Comparison of ENCODE assay signal across 1 cellular context in genomic region chr10:118342638-118343020, GRCh38.
TF ChIP-seq lines count a peak whose summit lies in the region.

No MANE protein-coding gene starts in this region.

TF ChIP-seq in GM23338, 12 proteins besides CTCF, POLR2A, EP300 and RAD21 (continued from another document):
- TF ChIP-seq, protein P1, sequence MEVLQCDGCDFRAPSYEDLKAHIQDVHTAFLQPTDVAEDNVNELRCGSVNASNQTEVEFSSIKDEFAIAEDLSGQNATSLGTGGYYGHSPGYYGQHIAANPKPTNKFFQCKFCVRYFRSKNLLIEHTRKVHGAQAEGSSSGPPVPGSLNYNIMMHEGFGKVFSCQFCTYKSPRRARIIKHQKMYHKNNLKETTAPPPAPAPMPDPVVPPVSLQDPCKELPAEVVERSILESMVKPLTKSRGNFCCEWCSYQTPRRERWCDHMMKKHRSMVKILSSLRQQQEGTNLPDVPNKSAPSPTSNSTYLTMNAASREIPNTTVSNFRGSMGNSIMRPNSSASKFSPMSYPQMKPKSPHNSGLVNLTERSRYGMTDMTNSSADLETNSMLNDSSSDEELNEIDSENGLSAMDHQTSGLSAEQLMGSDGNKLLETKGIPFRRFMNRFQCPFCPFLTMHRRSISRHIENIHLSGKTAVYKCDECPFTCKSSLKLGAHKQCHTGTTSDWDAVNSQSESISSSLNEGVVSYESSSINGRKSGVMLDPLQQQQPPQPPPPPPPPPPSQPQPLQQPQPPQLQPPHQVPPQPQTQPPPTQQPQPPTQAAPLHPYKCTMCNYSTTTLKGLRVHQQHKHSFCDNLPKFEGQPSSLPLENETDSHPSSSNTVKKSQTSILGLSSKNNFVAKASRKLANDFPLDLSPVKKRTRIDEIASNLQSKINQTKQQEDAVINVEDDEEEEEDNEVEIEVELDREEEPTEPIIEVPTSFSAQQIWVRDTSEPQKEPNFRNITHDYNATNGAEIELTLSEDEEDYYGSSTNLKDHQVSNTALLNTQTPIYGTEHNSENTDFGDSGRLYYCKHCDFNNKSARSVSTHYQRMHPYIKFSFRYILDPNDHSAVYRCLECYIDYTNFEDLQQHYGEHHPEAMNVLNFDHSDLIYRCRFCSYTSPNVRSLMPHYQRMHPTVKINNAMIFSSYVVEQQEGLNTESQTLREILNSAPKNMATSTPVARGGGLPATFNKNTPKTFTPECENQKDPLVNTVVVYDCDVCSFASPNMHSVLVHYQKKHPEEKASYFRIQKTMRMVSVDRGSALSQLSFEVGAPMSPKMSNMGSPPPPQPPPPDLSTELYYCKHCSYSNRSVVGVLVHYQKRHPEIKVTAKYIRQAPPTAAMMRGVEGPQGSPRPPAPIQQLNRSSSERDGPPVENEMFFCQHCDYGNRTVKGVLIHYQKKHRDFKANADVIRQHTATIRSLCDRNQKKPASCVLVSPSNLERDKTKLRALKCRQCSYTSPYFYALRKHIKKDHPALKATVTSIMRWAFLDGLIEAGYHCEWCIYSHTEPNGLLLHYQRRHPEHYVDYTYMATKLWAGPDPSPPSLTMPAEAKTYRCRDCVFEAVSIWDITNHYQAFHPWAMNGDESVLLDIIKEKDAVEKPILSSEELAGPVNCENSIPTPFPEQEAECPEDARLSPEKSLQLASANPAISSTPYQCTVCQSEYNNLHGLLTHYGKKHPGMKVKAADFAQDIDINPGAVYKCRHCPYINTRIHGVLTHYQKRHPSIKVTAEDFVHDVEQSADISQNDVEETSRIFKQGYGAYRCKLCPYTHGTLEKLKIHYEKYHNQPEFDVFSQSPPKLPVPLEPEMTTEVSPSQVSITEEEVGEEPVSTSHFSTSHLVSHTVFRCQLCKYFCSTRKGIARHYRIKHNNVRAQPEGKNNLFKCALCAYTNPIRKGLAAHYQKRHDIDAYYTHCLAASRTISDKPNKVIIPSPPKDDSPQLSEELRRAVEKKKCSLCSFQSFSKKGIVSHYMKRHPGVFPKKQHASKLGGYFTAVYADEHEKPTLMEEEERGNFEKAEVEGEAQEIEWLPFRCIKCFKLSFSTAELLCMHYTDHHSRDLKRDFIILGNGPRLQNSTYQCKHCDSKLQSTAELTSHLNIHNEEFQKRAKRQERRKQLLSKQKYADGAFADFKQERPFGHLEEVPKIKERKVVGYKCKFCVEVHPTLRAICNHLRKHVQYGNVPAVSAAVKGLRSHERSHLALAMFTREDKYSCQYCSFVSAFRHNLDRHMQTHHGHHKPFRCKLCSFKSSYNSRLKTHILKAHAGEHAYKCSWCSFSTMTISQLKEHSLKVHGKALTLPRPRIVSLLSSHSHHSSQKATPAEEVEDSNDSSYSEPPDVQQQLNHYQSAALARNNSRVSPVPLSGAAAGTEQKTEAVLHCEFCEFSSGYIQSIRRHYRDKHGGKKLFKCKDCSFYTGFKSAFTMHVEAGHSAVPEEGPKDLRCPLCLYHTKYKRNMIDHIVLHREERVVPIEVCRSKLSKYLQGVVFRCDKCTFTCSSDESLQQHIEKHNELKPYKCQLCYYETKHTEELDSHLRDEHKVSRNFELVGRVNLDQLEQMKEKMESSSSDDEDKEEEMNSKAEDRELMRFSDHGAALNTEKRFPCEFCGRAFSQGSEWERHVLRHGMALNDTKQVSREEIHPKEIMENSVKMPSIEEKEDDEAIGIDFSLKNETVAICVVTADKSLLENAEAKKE (CRISPR knock-in tag; IDR thresholded peaks at IDR 0.05) = no peak
- TF ChIP-seq ZNF331 (CRISPR knock-in tag; IDR thresholded peaks at IDR 0.05; ENCODE audit: low read depth) = no peak
- no peak for TF ChIP-seq EZH2 (IDR thresholded peaks at IDR 0.05; ENCODE audit: low read depth, unreplicated experiment)
- no peak for TF ChIP-seq CREB1 (CRISPR knock-in tag; IDR thresholded peaks at IDR 0.05; ENCODE audit: low read depth)
- TF ChIP-seq EZH2phosphoT487 (IDR thresholded peaks at IDR 0.05; ENCODE audit: unreplicated experiment) = no peak
- no peak for TF ChIP-seq STAT1 (IDR thresholded peaks at IDR 0.05; ENCODE audit: unreplicated experiment)
- TF ChIP-seq ZNF114 (CRISPR knock-in tag; IDR thresholded peaks at IDR 0.05) = no peak
- no peak for TF ChIP-seq JUNB (IDR thresholded peaks at IDR 0.05; ENCODE audit: unreplicated experiment)
TF ChIP-seq in GM23338: peak in this region for 0.
